ENCODE assay signal across 11 cellular contexts in the genomic region with DNA sequence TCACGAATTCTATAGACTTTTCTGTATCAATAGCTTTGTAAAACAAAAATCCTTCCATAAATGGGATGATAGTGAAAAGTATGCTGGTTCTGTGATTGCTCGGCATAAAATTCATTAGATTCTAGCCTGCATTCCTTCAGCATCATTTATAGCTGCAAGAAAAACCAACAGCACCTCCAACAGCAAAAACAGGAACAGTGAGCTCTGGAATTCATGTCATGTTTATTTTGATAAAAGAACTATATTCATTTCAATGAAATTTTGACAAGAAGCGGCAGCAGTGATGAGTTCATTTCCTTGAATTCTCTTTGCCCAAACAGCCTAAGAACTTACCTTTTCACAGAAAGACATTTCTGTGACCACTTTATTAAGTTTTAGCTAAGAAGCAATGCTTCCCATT.
DNase-seq lines count a peak whose midpoint lies in the region; ATAC-seq and TF ChIP-seq lines count a peak whose summit lies in the region.
"Had no signal": no experiment of that assay in that cellular context is flagged by ENCODE, and none has a peak within 500 bp of the region (broad histone marks: within the 10 kb centered on the region; RNA-seq: fewer than 3 reads in every experiment).

No MANE protein-coding gene starts in this region.

- TF ChIP-seq CTCF in OCI-LY3 (IDR thresholded peaks at IDR 0.05; ENCODE audit: low read depth, low read length) (no peak), osteocyte (IDR thresholded peaks at IDR 0.05) (peak; percentile 79), psoas muscle (IDR thresholded peaks at IDR 0.05) (no peak)

- H3K9me3 ChIP-seq in OCI-LY3 (ENCODE audit: insufficient read depth, low read length): no peaks in the 10 kb centered on the region
- no peaks in the 10 kb centered on the region for H3K9me3 ChIP-seq in psoas muscle

- H3K36me3 ChIP-seq in OCI-LY3 (replicated peaks; ENCODE audit: low read depth, low read length): no peaks in the 10 kb centered on the region
- no peaks in the 10 kb centered on the region for H3K36me3 ChIP-seq in psoas muscle (ENCODE audit: insufficient read depth in 1 of 2, low read depth in 1 of 2)

- H3K4me3 ChIP-seq in OCI-LY3 (ENCODE audit: low read length): no peak overlapping the region
- H3K4me3 ChIP-seq in psoas muscle: no peak overlapping the region

- WGBS in psoas muscle, 3 donors: 26 to 34% (median 29%) methylated on average over 3 of the region's 3 CpGs

- H3K79me2 ChIP-seq in OCI-LY3 (ENCODE audit: low read length): no peaks in the 10 kb centered on the region

- H3K36me3 Mint-ChIP-seq in osteocyte (ENCODE audit: unreplicated experiment): peaks cover under 1% of the 10 kb centered on the region
- H3K36me3 Mint-ChIP-seq: IgD-negative memory B cell had no signal

- H3K9me3 Mint-ChIP-seq in osteocyte (ENCODE audit: unreplicated experiment): peaks cover 14% of the 10 kb centered on the region
- H3K9me3 Mint-ChIP-seq: activated naive CD8-positive, alpha-beta T cell treated with anti-CD3 and anti-CD28 coated beads, Interleukin-2, amount 50 U/mL, for 24 hours had no signal

- H3K27me3 Mint-ChIP-seq in osteocyte (ENCODE audit: unreplicated experiment): no peaks in the 10 kb centered on the region
- H3K27me3 Mint-ChIP-seq: activated naive CD8-positive, alpha-beta T cell treated with anti-CD3 and anti-CD28 coated beads, Interleukin-2, amount 50 U/mL, for 24 hours; IgD-negative memory B cell had no signal

- H3K4me1 ChIP-seq in OCI-LY3 (ENCODE audit: low read length) (no peaks in the 10 kb centered on the region), psoas muscle (no peaks in the 10 kb centered on the region)

- H3K27ac ChIP-seq in OCI-LY3 (ENCODE audit: low read length) (no peak overlapping the region), psoas muscle (no peak overlapping the region)

- H3K27ac Mint-ChIP-seq in osteocyte (ENCODE audit: unreplicated experiment): peak overlapping the region; percentile 53
- H3K27ac Mint-ChIP-seq: activated naive CD8-positive, alpha-beta T cell treated with anti-CD3 and anti-CD28 coated beads, Interleukin-2, amount 50 U/mL, for 24 hours; IgD-negative memory B cell had no signal

- 0 out of 2 replicates have a peak overlapping the region, but pooled peaks have one; percentile 30 for H2AFZ ChIP-seq in OCI-LY3 (ENCODE audit: low read depth, low read length)

- no peaks in the 10 kb centered on the region for H4K20me1 ChIP-seq in OCI-LY3 (ENCODE audit: insufficient read depth, low read length)

- DNase-seq in EH (ENCODE audit: low read depth) (peak; percentile 75), fibroblast of gingiva (ENCODE audit: low read depth) (peak; percentile 41), osteocyte (ENCODE audit: extremely low spot score, unreplicated experiment) (no peak), psoas muscle (no peak)
- no peak for DNase-seq in activated CD4-positive, alpha-beta T cell treated with anti-CD3 and anti-CD28 coated beads for 1 hour
- DNase-seq: activated naive CD8-positive, alpha-beta T cell treated with anti-CD3 and anti-CD28 coated beads, Interleukin-2, amount 50 U/mL, for 24 hours had no signal

- H3K9ac ChIP-seq in OCI-LY3 (ENCODE audit: low read length): no peak overlapping the region

- intact Hi-C loops in psoas muscle (cut with DNase I): no loop called here

- no peak for ATAC-seq in HG02571 (IDR thresholded peaks at IDR 0.05; ENCODE audit: unreplicated experiment)
- no peak for ATAC-seq in GM18861 (IDR thresholded peaks at IDR 0.05; ENCODE audit: unreplicated experiment)
- ATAC-seq in psoas muscle: no peak
- ATAC-seq: activated naive CD8-positive, alpha-beta T cell treated with anti-CD3 and anti-CD28 coated beads, Interleukin-2, amount 50 U/mL, for 24 hours; esophagus mucosa had no signal

- H3K4me2 ChIP-seq in OCI-LY3 (ENCODE audit: low read length): no peak overlapping the region

- H3K27me3 ChIP-seq in OCI-LY3 (ENCODE audit: low read depth, low read length): no peaks in the 10 kb centered on the region
- no peaks in the 10 kb centered on the region for H3K27me3 ChIP-seq in psoas muscle (ENCODE audit: insufficient read depth in 3 of 3, low read length in 2 of 3)

- H3K4me1 Mint-ChIP-seq in osteocyte (ENCODE audit: unreplicated experiment): peaks cover 39% of the 10 kb centered on the region
- H3K4me1 Mint-ChIP-seq: activated naive CD8-positive, alpha-beta T cell treated with anti-CD3 and anti-CD28 coated beads, Interleukin-2, amount 50 U/mL, for 24 hours; IgD-negative memory B cell had no signal

- peak overlapping the region; percentile 24 for H3K4me3 Mint-ChIP-seq in osteocyte (ENCODE audit: unreplicated experiment)
- H3K4me3 Mint-ChIP-seq: activated naive CD8-positive, alpha-beta T cell treated with anti-CD3 and anti-CD28 coated beads, Interleukin-2, amount 50 U/mL, for 24 hours; IgD-negative memory B cell had no signal

Comparison
In these comparisons a context has a peak if more than half of its experiments do, and no peak if none do; other contexts are left out.
1. DNase-seq: peak in EH (single experiment) and fibroblast of gingiva (single experiment); none in osteocyte (single experiment), psoas muscle (0 of 2) and activated CD4-positive, alpha-beta T cell treated with anti-CD3 and anti-CD28 coated beads for 1 hour (single experiment).